14 cellular contexts compared by ENCODE assay signal in genomic region chr2:191369034-191369433, GRCh38.
DNase-seq lines count a peak whose midpoint lies in the region; ATAC-seq, FAIRE-seq and TF ChIP-seq lines count a peak whose summit lies in the region.
"Had no signal": no experiment of that assay in that cellular context is flagged by ENCODE, and none has a peak within 500 bp of the region (broad histone marks: within the 10 kb centered on the region; RNA-seq: fewer than 3 reads in every experiment).

No MANE protein-coding gene starts in this region.

- no peak overlapping the region for H2AFZ ChIP-seq in PC-9

- H3K4me2 ChIP-seq in A549 = no peak overlapping the region
- no peak overlapping the region for H3K4me2 ChIP-seq in PC-9

- H3K79me2 ChIP-seq in PC-9 (ENCODE audit: low read depth) = no peaks in the 10 kb centered on the region

- FAIRE-seq in A549 (lab: Jason Lieb, UNC) = no peak
- FAIRE-seq: bronchial epithelial cell had no signal

- H3K4me1 ChIP-seq in A549 = no peaks in the 10 kb centered on the region
- 0 out of 2 replicates have a peak, but pooled peaks cover 7% of the 10 kb centered on the region for H3K4me1 ChIP-seq in PC-9 (replicated peaks; ENCODE audit: insufficient read depth)

- H4K20me1 ChIP-seq in PC-9 (ENCODE audit: insufficient read depth) = no peaks in the 10 kb centered on the region

- WGBS in A549 (ENCODE audit: missing lambda C conversion rate) = 72% methylated on average over 3 of the region's 3 CpGs

- H3K36me3 ChIP-seq in PC-9 (ENCODE audit: low read depth) = no peaks in the 10 kb centered on the region

- no peak for TF ChIP-seq POLR2A in A549 (IDR thresholded peaks at IDR 0.05; ENCODE audit: low read length)

- no peaks in the 10 kb centered on the region for H3K9me2 ChIP-seq in PC-9 (ENCODE audit: insufficient read depth)

- no TSS peak for BruUV-seq in PC-9 (replicated peaks; lab: Mats Ljungman, UMichigan)

- ATAC-seq in A549 (peak in 1 of 2 experiments; percentile 45; a peak in 1 of 6 replicates), HG02798 (IDR thresholded peaks at IDR 0.05; ENCODE audit: poor library complexity, unreplicated experiment) (no peak)
- ATAC-seq: sciatic nerve had no signal

- TF ChIP-seq EP300 in A549 (IDR thresholded peaks at IDR 0.05) = no peak

- intact Hi-C loops in PC-9 (cut with micrococcal nuclease; ENCODE audit: unreplicated experiment) = no loop called here

- peak; percentile 21 to 36; a peak in 1 of 5 replicates for TF ChIP-seq RAD21 in A549 (conservative IDR thresholded peaks at IDR 0.05 in 1 of 2, IDR thresholded peaks at IDR 0.05 in 1 of 2)

- no peak for DNase-seq in A549 (ENCODE audit: low read depth in 1 of 2, low spot score in 1 of 2)
- DNase-seq in ELR (ENCODE audit: low read depth) = peak; percentile 53
- DNase-seq in PC-9 = no peak
- peak; percentile 35 for DNase-seq in fibroblast of the aortic adventitia (ENCODE audit: low read depth)
- no peak for DNase-seq in NCI-H510A treated with DMSO at 0.1 percent for 48 hours (lab: John Stamatoyannopoulos, UW)
- DNase-seq in HuH-7.5 (ENCODE audit: low spot score) = no peak
- DNase-seq in activated CD8-positive, alpha-beta memory T cell treated with anti-CD3 and anti-CD28 coated beads, Interleukin-2, amount 50 U/mL, for 4 hours = no peak
- DNase-seq: activated T-cell treated with anti-CD3 and anti-CD28 coated beads, Interleukin-2, amount 50 U/mL, for 24 hours; COR-L47; mesendoderm; T-helper 9 cell had no signal

- POLR2A ChIA-PET in A549 (lab: Yijun Ruan, JAX) (no interaction called here), PC-9 (lab: Charles Lee; ENCODE audit: unreplicated experiment) (no interaction called here)

- H3K27ac ChIP-seq in A549 = no peak overlapping the region
- no peak overlapping the region for H3K27ac ChIP-seq in PC-9

- TF ChIP-seq CTCF in A549 (IDR thresholded peaks at IDR 0.05) (peak; percentile 31; the same call in 2 of the 3 replicates), PC-9 (conservative IDR thresholded peaks at IDR 0.05) (peak; percentile 38), fibroblast of the aortic adventitia (IDR thresholded peaks at IDR 0.05; ENCODE audit: insufficient read depth, low read length) (peak; percentile 52)

- H3K4me3 ChIP-seq in A549 (no peak overlapping the region), PC-9 (no peak overlapping the region), fibroblast of the aortic adventitia (ENCODE audit: low read depth, low read length) (no peak overlapping the region)

- H3K9me3 ChIP-seq in A549 (no peaks in the 10 kb centered on the region), PC-9 (ENCODE audit: insufficient read depth, low read depth) (no peaks in the 10 kb centered on the region)

- CTCF ChIA-PET in A549 (lab: Yijun Ruan, JAX) = interaction anchor here (1.4 kb wide), 1 partner anchor 17 kb away, joined by 3 read pairs; no protein-coding TSS in a partner anchor
- CTCF ChIA-PET in PC-9 (lab: Charles Lee) = interaction anchor here (0.6 kb wide), 1 partner anchor 97 kb away, joined by 3 read pairs; no protein-coding TSS in a partner anchor

- 0 out of 2 replicates have a peak, but pooled peaks cover 3% of the 10 kb centered on the region for H3F3A ChIP-seq in PC-9 (ENCODE audit: insufficient read depth, low read depth)

- H3K27me3 ChIP-seq in PC-9 (ENCODE audit: insufficient read depth, low read depth) = no peaks in the 10 kb centered on the region

TF ChIP-seq in A549, 52 proteins besides CTCF, POLR2A, EP300 and RAD21:
- no peak for TF ChIP-seq TFCP2L1 (CRISPR knock-in tag; IDR thresholded peaks at IDR 0.05)
- TF ChIP-seq, protein P1, sequence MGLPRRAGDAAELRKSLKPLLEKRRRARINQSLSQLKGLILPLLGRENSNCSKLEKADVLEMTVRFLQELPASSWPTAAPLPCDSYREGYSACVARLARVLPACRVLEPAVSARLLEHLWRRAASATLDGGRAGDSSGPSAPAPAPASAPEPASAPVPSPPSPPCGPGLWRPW (IDR thresholded peaks at IDR 0.05) = no peak
- TF ChIP-seq HEYL (CRISPR knock-in tag; IDR thresholded peaks at IDR 0.05) = no peak
- TF ChIP-seq KDM1A (IDR thresholded peaks at IDR 0.05; ENCODE audit: low read depth) = no peak
- no peak for TF ChIP-seq ZSCAN20 (CRISPR knock-in tag; IDR thresholded peaks at IDR 0.05)
- no peak for TF ChIP-seq CBX2 (IDR thresholded peaks at IDR 0.05; ENCODE audit: borderline replicate concordance, low read depth)
- no peak for TF ChIP-seq MAZ (IDR thresholded peaks at IDR 0.05; ENCODE audit: borderline replicate concordance, low read depth, low read length)
- TF ChIP-seq EHF (CRISPR knock-in tag; IDR thresholded peaks at IDR 0.05) = no peak
- no peak for TF ChIP-seq HDAC2 (IDR thresholded peaks at IDR 0.05)
- TF ChIP-seq HOXA7 (CRISPR knock-in tag; IDR thresholded peaks at IDR 0.05) = no peak
- no peak for TF ChIP-seq PHF8 (IDR thresholded peaks at IDR 0.05; ENCODE audit: borderline replicate concordance, low read depth)
- TF ChIP-seq MAFK (IDR thresholded peaks at IDR 0.05; ENCODE audit: partially characterized antibody) = no peak
- no peak for TF ChIP-seq NR3C1 (IDR thresholded peaks at IDR 0.05)
- TF ChIP-seq CEBPB (IDR thresholded peaks at IDR 0.05) = no peak
- TF ChIP-seq, protein P2, sequence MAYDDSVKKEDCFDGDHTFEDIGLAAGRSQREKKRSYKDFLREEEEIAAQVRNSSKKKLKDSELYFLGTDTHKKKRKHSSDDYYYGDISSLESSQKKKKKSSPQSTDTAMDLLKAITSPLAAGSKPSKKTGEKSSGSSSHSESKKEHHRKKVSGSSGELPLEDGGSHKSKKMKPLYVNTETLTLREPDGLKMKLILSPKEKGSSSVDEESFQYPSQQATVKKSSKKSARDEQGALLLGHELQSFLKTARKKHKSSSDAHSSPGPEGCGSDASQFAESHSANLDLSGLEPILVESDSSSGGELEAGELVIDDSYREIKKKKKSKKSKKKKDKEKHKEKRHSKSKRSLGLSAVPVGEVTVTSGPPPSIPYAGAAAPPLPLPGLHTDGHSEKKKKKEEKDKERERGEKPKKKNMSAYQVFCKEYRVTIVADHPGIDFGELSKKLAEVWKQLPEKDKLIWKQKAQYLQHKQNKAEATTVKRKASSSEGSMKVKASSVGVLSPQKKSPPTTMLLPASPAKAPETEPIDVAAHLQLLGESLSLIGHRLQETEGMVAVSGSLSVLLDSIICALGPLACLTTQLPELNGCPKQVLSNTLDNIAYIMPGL (CRISPR knock-in tag; IDR thresholded peaks at IDR 0.05; ENCODE audit: borderline replicate concordance) = no peak
- no peak for TF ChIP-seq BHLHE40 (IDR thresholded peaks at IDR 0.05; ENCODE audit: low read depth, low read length)
- TF ChIP-seq BCL3 (IDR thresholded peaks at IDR 0.05) = no peak
- TF ChIP-seq FOSB (CRISPR knock-in tag; IDR thresholded peaks at IDR 0.05) = no peak

Comparison
In these comparisons a context has a peak if more than half of its experiments do, and no peak if none do; other contexts are left out.
1. DNase-seq: peak in ELR (single experiment) and fibroblast of the aortic adventitia (single experiment); none in A549 (0 of 2), PC-9 (0 of 2), NCI-H510A treated with DMSO at 0.1 percent for 48 hours (single experiment), HuH-7.5 (single experiment) and activated CD8-positive, alpha-beta memory T cell treated with anti-CD3 and anti-CD28 coated beads, Interleukin-2, amount 50 U/mL, for 4 hours (single experiment).
2. Peak in every context shown above with its lines, with median percentiles within 50 percentile points of each other: CTCF ChIP-seq.